ENCODE assay signal across 7 cellular contexts in the genomic region with DNA sequence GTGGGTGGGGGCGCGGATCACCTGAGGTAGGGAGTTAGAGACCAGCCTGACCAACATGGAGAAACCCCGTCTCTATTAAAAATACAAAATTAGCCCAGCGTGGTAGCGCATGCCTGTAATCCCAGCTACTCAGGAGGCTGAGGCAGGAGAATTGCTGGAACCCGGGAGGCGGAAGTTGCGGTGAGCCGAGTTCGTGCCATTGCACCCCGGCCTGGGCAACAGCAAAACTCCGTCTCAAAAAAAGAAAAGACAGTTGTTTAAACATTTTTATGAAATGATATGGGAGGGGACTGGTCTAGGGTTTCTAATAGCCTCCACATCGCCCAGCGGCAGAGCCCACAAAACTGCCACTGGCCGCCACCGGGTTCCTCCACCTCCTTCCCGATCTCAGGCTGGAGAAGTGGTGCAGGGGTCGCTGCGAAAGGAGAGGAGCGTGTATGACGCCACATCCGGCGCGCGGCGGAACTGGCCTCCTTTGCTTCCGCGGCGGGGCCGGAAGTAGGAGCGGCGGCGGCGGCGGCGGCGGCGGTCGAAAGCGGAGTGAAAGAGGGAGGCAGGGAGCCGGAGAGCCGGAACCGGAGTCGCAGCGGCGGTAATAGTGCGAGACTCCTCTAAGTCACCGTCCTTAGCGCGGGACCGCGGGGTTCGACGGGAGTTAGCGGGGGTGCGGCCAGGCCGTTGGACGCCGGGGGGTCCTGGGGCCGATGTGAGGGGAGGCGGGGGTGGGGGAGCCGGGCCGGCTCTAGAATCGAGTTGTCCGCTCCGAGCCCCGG. TPM values are rescaled to one million over a fixed set of nuclear protein-coding genes. Genes with fewer than 3 reads are reported as not detected.
DNase-seq lines count a peak whose midpoint lies in the region; ATAC-seq, FAIRE-seq and TF ChIP-seq lines count a peak whose summit lies in the region.

A gene (plus strand): TSS at position 492 of the 773 bp plus-strand sequence. CDS start 384 bp downstream, outside the sequence.

- H3K9me3 ChIP-seq in keratinocyte (ENCODE audit: control insufficient read depth, low read depth, low read length): no peaks in the 10 kb centered on the region

- peak; percentile 72 for FAIRE-seq in GM18507 (lab: Jason Lieb, UNC)
- FAIRE-seq in keratinocyte (lab: Jason Lieb, UNC): no peak

- peak within 1 kb of the TSS; percentile 83 to 98 (median 96) for H3K4me3 ChIP-seq in keratinocyte (ENCODE audit: control insufficient read depth in 2 of 3, extremely low read depth in 1 of 3, insufficient read depth in 2 of 3, low read depth in 1 of 3, low read length in 3 of 3)

- dilution Hi-C loops in keratinocyte (cut with MboI; ENCODE audit: extremely low pct_ligation_motif_present, low sequenced_read_pairs): no loop called here

- DNase-seq in GM18507 (ENCODE audit: extremely low spot score, insufficient read length, low read depth): peak; percentile 95
- peak; percentile 50 for DNase-seq in NCI-H446 treated with DMSO at 0.1 percent for 48 hours (lab: John Stamatoyannopoulos, UW)
- peak; percentile 89 for DNase-seq in central memory CD4-positive, alpha-beta T cell
- DNase-seq in keratinocyte (ENCODE audit: low read depth, low spot score): no peak
- DNase-seq in stimulated activated CD4-positive, alpha-beta T cell treated with anti-CD3 and anti-CD28 coated beads, Interleukin-12 subunit alpha, Interleukin-12 subunit beta, amount 100 ng/mL, for 48 hours (ENCODE audit: low read depth in 2 of 3, low spot score in 1 of 3): peak; percentile 84 to 88 (median 86)

- H3K4me1 ChIP-seq in keratinocyte (ENCODE audit: control insufficient read depth, extremely low read depth, insufficient read depth, low read length): peaks cover 23% of the 10 kb centered on the region

- peaks cover 26 to 36% of the 10 kb centered on the region in 2 experiments for H3K36me3 ChIP-seq in keratinocyte (ENCODE audit: control insufficient read depth in 2 of 2, extremely low read depth in 1 of 2, insufficient read depth in 2 of 2, low read length in 2 of 2)

- H3K27ac ChIP-seq in keratinocyte (ENCODE audit: control insufficient read depth, insufficient read depth, low read length): peak within 1 kb of the TSS; percentile 80

- peak within 1 kb of the TSS; percentile 91 for H3K9ac ChIP-seq in keratinocyte (ENCODE audit: control insufficient read depth, extremely low read depth, insufficient read depth, low read length)

- ATAC-seq in HG03108 (IDR thresholded peaks at IDR 0.05; ENCODE audit: unreplicated experiment): peak; percentile 77
- ATAC-seq in activated CD4-positive, CD25-positive, alpha-beta regulatory T cell treated with anti-CD3 and anti-CD28 coated beads, Interleukin-2, amount 50 U/mL, for 24 hours: peak; percentile 92 to 95

- peaks cover 7% of the 10 kb centered on the region for H4K20me1 ChIP-seq in keratinocyte (ENCODE audit: control insufficient read depth, extremely low read depth, insufficient read depth, low read length)

- peak in 1 of 3 experiments; percentile 30 for TF ChIP-seq CTCF in keratinocyte (optimal IDR thresholded peaks at IDR 0.05 in 1 of 3, IDR thresholded peaks at IDR 0.05 in 1 of 3, conservative IDR thresholded peaks at IDR 0.05 in 1 of 3; ENCODE audit: extremely low read depth in 1 of 3, insufficient read depth in 2 of 3, low read length in 3 of 3)

- no peaks in the 10 kb centered on the region for H3K9me1 ChIP-seq in keratinocyte (ENCODE audit: control insufficient read depth, extremely low read depth, insufficient read depth, low read length)

- H3K27me3 ChIP-seq in keratinocyte (ENCODE audit: control insufficient read depth, extremely low read depth, insufficient read depth, low read length): no peaks in the 10 kb centered on the region

- H3K79me2 ChIP-seq in keratinocyte (ENCODE audit: control insufficient read depth, insufficient read depth, low read length): peaks cover 44% of the 10 kb centered on the region

- peak within 1 kb of the TSS; percentile 95 for H3K4me2 ChIP-seq in keratinocyte (ENCODE audit: control insufficient read depth, extremely low read depth, insufficient read depth, low read depth, low read length)

- peak within 1 kb of the TSS; percentile 58 for H2AFZ ChIP-seq in keratinocyte (ENCODE audit: control insufficient read depth, low read length)

RNA-seq across cellular contexts. Expression of the gene that starts here (rescaled TPM):
- 124 to 188 TPM (median 167 TPM) in 3 replicates for polyA plus RNA-seq in keratinocyte
- 101 TPM for polyA plus RNA-seq in keratinocyte (2011; ENCODE audit: low read depth)
- polyA plus RNA-seq in keratinocyte (2011; cell fraction: cytosol; rRNA removed): 113 and 148 TPM in 2 replicates
- polyA plus RNA-seq in keratinocyte (2011; cell fraction: nucleus; rRNA removed): 120 and 128 TPM in 2 replicates
- polyA plus RNA-seq in keratinocyte (2012; ENCODE audit: low replicate concordance): 113 and 135 TPM in 2 replicates
- 294 to 472 TPM (median 388 TPM) in 3 replicates for polyA minus RNA-seq in keratinocyte
- 300 TPM for polyA minus RNA-seq in keratinocyte (2011; cell fraction: cytosol; rRNA and poly(A)+ RNA removed)
- 58.5 and 62.4 TPM in 2 replicates for polyA minus RNA-seq in keratinocyte (2011; cell fraction: nucleus; rRNA and poly(A)+ RNA removed)
